1 cellular context compared by ENCODE assay signal in genomic region chr11:117690484-117691205, GRCh38.
TF ChIP-seq lines count a peak whose summit lies in the region.

No MANE protein-coding gene starts in this region.

TF ChIP-seq in GM12878, 131 proteins besides CTCF, POLR2A, EP300 and RAD21 (continued from another document):
- no peak for TF ChIP-seq ZNF687 (IDR thresholded peaks at IDR 0.05)
